ENCODE assay signal across 18 cellular contexts in genomic region chr1:230749150-230749549, GRCh38. TPM values are rescaled to one million over a fixed set of nuclear protein-coding genes. Genes with fewer than 3 reads are reported as not detected.
DNase-seq lines count a peak whose midpoint lies in the region; ATAC-seq and TF ChIP-seq lines count a peak whose summit lies in the region.
"Had no signal": no experiment of that assay in that cellular context is flagged by ENCODE, and none has a peak within 500 bp of the region (broad histone marks: within the 10 kb centered on the region; RNA-seq: fewer than 3 reads in every experiment).

No MANE protein-coding gene starts in this region.

- no peaks in the 10 kb centered on the region for H3K27me3 ChIP-seq in Peyer's patch

- DNase-seq in GM12865 (ENCODE audit: low read depth) (peak; percentile 9), Peyer's patch (peak in 2 of 3 donors; percentile 59 to 61), COLO668 (lab: John Stamatoyannopoulos, UW; ENCODE audit: unreplicated experiment) (no peak), NCI-H1048 (lab: John Stamatoyannopoulos, UW) (no peak)
- no peak for DNase-seq in natural killer cell treated with Interleukin-12 subunit alpha and Interleukin-12 subunit beta and Interleukin-15 and Interleukin-18, amount 100 ng/mL, for 72 hours (ENCODE audit: low spot score)
- DNase-seq: activated naive CD4-positive, alpha-beta T cell; endodermal cell; NCI-H524; retina; stimulated activated CD4-positive, alpha-beta T cell treated with anti-CD3 and anti-CD28 coated beads, Interleukin-4, amount 100 ng/mL, for 4 hours; T-helper 9 cell had no signal

- H3K36me3 ChIP-seq in Peyer's patch: no peaks in the 10 kb centered on the region

- TF ChIP-seq CTCF in GM12865 (IDR thresholded peaks at IDR 0.05; ENCODE audit: insufficient read depth, low read depth, low read length, missing control alignments) (no peak), Peyer's patch (IDR thresholded peaks at IDR 0.05) (no peak), nephron (IDR thresholded peaks at IDR 0.05; ENCODE audit: unreplicated experiment in 3 of 3) (no peak)

- H3K36me3 Mint-ChIP-seq in nephron (ENCODE audit: low read depth): no peaks in the 10 kb centered on the region
- H3K36me3 Mint-ChIP-seq in natural killer cell treated with Interleukin-12 subunit alpha and Interleukin-12 subunit beta and Interleukin-15 and Interleukin-18, amount 100 ng/mL, for 72 hours: no peaks in the 10 kb centered on the region

- no peaks in the 10 kb centered on the region for H3K9me3 ChIP-seq in Peyer's patch

- H3K27me3 Mint-ChIP-seq in nephron (ENCODE audit: low read depth): peaks cover 8% of the 10 kb centered on the region
- peaks cover 0 to 3% of the 10 kb centered on the region in 2 donors for H3K27me3 Mint-ChIP-seq in natural killer cell treated with Interleukin-12 subunit alpha and Interleukin-12 subunit beta and Interleukin-15 and Interleukin-18, amount 100 ng/mL, for 72 hours
- H3K27me3 Mint-ChIP-seq: stimulated activated naive CD8-positive, alpha-beta T cell treated with anti-CD3 and anti-CD28 coated beads, Interleukin-15, Interleukin-2, amounts not matched to agents 100 ng/mL and 50 ng/mL, for 24 hours had no signal

- H3K4me1 ChIP-seq in Peyer's patch: peaks cover 0 to 9% (median 0%) of the 10 kb centered on the region in 4 donors

- H3K9me3 Mint-ChIP-seq in nephron: no peaks in the 10 kb centered on the region
- no peaks in the 10 kb centered on the region for H3K9me3 Mint-ChIP-seq in natural killer cell treated with Interleukin-12 subunit alpha and Interleukin-12 subunit beta and Interleukin-15 and Interleukin-18, amount 100 ng/mL, for 72 hours
- H3K9me3 Mint-ChIP-seq: endodermal cell; stimulated activated naive CD8-positive, alpha-beta T cell treated with anti-CD3 and anti-CD28 coated beads, Interleukin-15, Interleukin-2, amounts not matched to agents 100 ng/mL and 50 ng/mL, for 24 hours had no signal

- peak; percentile 51 for ATAC-seq in HG02852 (IDR thresholded peaks at IDR 0.05; ENCODE audit: unreplicated experiment)
- no peak for ATAC-seq in natural killer cell treated with Interleukin-12 subunit alpha and Interleukin-12 subunit beta and Interleukin-15 and Interleukin-18, amount 100 ng/mL, for 72 hours
- ATAC-seq in GM19463 (IDR thresholded peaks at IDR 0.05; ENCODE audit: unreplicated experiment): no peak
- ATAC-seq: HepG2, Right ventricle myocardium inferior had no signal

- peak overlapping the region; percentile 60 to 86 (median 74) for H3K27ac Mint-ChIP-seq in nephron
- H3K27ac Mint-ChIP-seq in natural killer cell treated with Interleukin-12 subunit alpha and Interleukin-12 subunit beta and Interleukin-15 and Interleukin-18, amount 100 ng/mL, for 72 hours: no peak overlapping the region
- H3K27ac Mint-ChIP-seq: endodermal cell; stimulated activated naive CD8-positive, alpha-beta T cell treated with anti-CD3 and anti-CD28 coated beads, Interleukin-15, Interleukin-2, amounts not matched to agents 100 ng/mL and 50 ng/mL, for 24 hours had no signal

- no peak overlapping the region for H3K4me3 ChIP-seq in GM12865 (ENCODE audit: low read depth, low read length)
- H3K4me3 ChIP-seq in Peyer's patch: no peak overlapping the region

- H3K4me3 Mint-ChIP-seq in nephron: peak overlapping the region in 1 of 3 experiments; percentile 13
- no peak overlapping the region for H3K4me3 Mint-ChIP-seq in natural killer cell treated with Interleukin-12 subunit alpha and Interleukin-12 subunit beta and Interleukin-15 and Interleukin-18, amount 100 ng/mL, for 72 hours
- H3K4me3 Mint-ChIP-seq: endodermal cell; stimulated activated naive CD8-positive, alpha-beta T cell treated with anti-CD3 and anti-CD28 coated beads, Interleukin-15, Interleukin-2, amounts not matched to agents 100 ng/mL and 50 ng/mL, for 24 hours had no signal

- H3K27ac ChIP-seq in Peyer's patch: peak overlapping the region in 1 of 4 donors; percentile 17

- H3K4me1 Mint-ChIP-seq in nephron: peaks cover 60% of the 10 kb centered on the region
- H3K4me1 Mint-ChIP-seq in natural killer cell treated with Interleukin-12 subunit alpha and Interleukin-12 subunit beta and Interleukin-15 and Interleukin-18, amount 100 ng/mL, for 72 hours (ENCODE audit: low read depth in 2 of 2): peaks cover 0 to 6% of the 10 kb centered on the region in 2 donors

- TF ChIP-seq POLR2A in Peyer's patch (IDR thresholded peaks at IDR 0.05): no peak

RNA-seq across cellular contexts. Expression of gene CAPN9, which starts 2.0 kb away (rescaled TPM):
- 10 to 100 TPM; 23.7 to 43.1 (median 33.4) TPM for total RNA-seq in Peyer's patch
- not detected for total RNA-seq in natural killer cell treated with Interleukin-12 subunit alpha and Interleukin-12 subunit beta and Interleukin-15 and Interleukin-18, amount 100 ng/mL, for 72 hours
- total RNA-seq: Daoy had no signal

RNA-seq across cellular contexts. Expression of gene AGT, which starts 35.2 kb away (rescaled TPM):
- 10 to 100 TPM in 3 of 4 donors, 1 to 10 TPM in 1; 1.7 to 47.3 (median 38.6) TPM for total RNA-seq in Peyer's patch
- total RNA-seq in natural killer cell treated with Interleukin-12 subunit alpha and Interleukin-12 subunit beta and Interleukin-15 and Interleukin-18, amount 100 ng/mL, for 72 hours: not detected
- total RNA-seq: Daoy, endodermal cell had no signal

Comparison
In these comparisons a context has a peak if more than half of its experiments do, and no peak if none do; other contexts are left out.
1. DNase-seq: peak in GM12865 (single experiment) and Peyer's patch (2 of 3); none in natural killer cell treated with Interleukin-12 subunit alpha and Interleukin-12 subunit beta and Interleukin-15 and Interleukin-18, amount 100 ng/mL, for 72 hours (single experiment), COLO668 (single experiment) and NCI-H1048 (single experiment).
2. H3K27ac Mint-ChIP-seq: peak in nephron (3 of 3); none in natural killer cell treated with Interleukin-12 subunit alpha and Interleukin-12 subunit beta and Interleukin-15 and Interleukin-18, amount 100 ng/mL, for 72 hours (0 of 2).
3. RNA of gene CAPN9, which starts 2.0 kb away (total RNA-seq): 23.7 to 43.1 TPM in Peyer's patch; not detected in natural killer cell treated with Interleukin-12 subunit alpha and Interleukin-12 subunit beta and Interleukin-15 and Interleukin-18, amount 100 ng/mL, for 72 hours; every median in the first group is over 10 times any median in the second.